Comparison of ENCODE assay signal across 10 cellular contexts in the genomic region with DNA sequence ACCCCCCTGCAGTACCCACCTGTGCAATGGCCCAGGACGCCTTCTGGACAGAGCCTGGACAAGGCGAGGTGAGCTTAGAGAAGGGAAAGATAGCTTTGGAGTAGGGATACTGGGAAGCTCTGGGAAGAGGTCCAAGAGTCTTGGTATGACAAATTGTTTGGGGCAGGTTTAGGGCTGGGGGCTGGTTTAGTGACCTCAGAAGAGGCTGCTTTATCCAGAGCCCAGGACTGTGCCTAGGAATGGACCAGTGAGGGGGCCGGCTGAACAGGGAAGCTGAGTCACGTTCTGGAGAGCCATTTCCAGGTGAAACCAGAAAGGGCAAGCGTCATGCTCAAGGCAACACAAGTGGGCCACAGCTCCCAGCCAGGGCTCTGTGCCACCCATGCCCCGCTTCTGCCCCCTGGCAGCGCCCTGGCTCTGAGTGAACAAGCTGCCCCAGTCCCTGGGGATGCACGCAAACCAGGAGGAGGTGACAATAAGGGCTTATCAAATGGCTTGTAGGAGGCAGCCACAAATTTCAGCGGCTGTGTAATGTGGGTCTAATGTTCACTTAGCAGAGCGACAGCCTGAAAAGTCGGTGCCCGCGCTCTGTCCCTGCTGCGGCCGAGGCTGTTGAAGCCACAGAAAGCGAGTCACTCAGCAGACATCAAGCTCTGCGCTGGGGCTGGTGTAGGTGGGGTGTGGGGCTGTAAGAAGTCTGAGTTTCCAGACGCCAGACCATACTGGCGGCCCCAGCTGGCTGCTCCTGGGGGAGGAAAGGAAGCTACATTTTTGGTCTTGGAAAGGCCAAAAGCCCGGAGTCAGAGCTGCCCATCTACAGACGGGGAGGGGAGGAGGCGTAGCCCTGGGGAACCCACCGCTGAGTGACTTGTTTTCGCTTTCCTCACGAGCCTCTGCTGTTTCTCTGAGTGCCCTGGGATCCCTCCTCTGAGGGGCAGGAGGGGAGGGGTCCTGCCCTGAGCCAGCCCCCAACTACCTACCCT. TPM values are rescaled to one million over a fixed set of nuclear protein-coding genes. Genes with fewer than 3 reads are reported as not detected.
DNase-seq lines count a peak whose midpoint lies in the region; ATAC-seq and TF ChIP-seq lines count a peak whose summit lies in the region.
"Had no signal": no experiment of that assay in that cellular context is flagged by ENCODE, and none has a peak within 500 bp of the region (broad histone marks: within the 10 kb centered on the region; RNA-seq: fewer than 3 reads in every experiment).

No MANE protein-coding gene starts in this region.

- H3K27ac ChIP-seq in HEK293 (ENCODE audit: extremely low read depth, low read depth, low read length) (no peak overlapping the region), coronary artery (peak overlapping the region in 1 of 2 donors; percentile 8)
- H3K27ac ChIP-seq: PC-9 had no signal

- POLR2A ChIA-PET in HEK293 (lab: Yijun Ruan, JAX): no interaction called here

- no peak overlapping the region for H3K4me3 Mint-ChIP-seq in stimulated activated naive B cell treated with anti-CD40 and anti-IgM and Interleukin-4, amounts not matched to agents 10 μg/mL and 1 μg/mL and 100 μg/mL, for 72 hours

- no peak overlapping the region for H3K27ac Mint-ChIP-seq in stimulated activated naive B cell treated with anti-CD40 and anti-IgM and Interleukin-4, amounts not matched to agents 10 μg/mL and 1 μg/mL and 100 μg/mL, for 72 hours

- H3K9me3 Mint-ChIP-seq in stimulated activated naive B cell treated with anti-CD40 and anti-IgM and Interleukin-4, amounts not matched to agents 10 μg/mL and 1 μg/mL and 100 μg/mL, for 72 hours: no peaks in the 10 kb centered on the region

- no peak for ATAC-seq in stimulated activated naive B cell treated with anti-CD40 and anti-IgM and Interleukin-4, amounts not matched to agents 10 μg/mL and 1 μg/mL and 100 μg/mL, for 72 hours (replicated peaks)
- ATAC-seq in GM19324 (IDR thresholded peaks at IDR 0.05; ENCODE audit: low FRiP score, unreplicated experiment): no peak

- TF ChIP-seq CTCF in HEK293 (tag by site-specific recombination; IDR thresholded peaks at IDR 0.05): no peak
- no peak for TF ChIP-seq CTCF in coronary artery (IDR thresholded peaks at IDR 0.05)

- no peaks in the 10 kb centered on the region for H3K36me3 Mint-ChIP-seq in stimulated activated naive B cell treated with anti-CD40 and anti-IgM and Interleukin-4, amounts not matched to agents 10 μg/mL and 1 μg/mL and 100 μg/mL, for 72 hours

- CTCF ChIA-PET in HEK293 (lab: Yijun Ruan, JAX): interaction anchor here (0.7 to 1.4 kb wide), 2 partner anchors 122 to 134 kb away, joined by 3 read pairs; no protein-coding TSS in a partner anchor

- no peaks in the 10 kb centered on the region for H3K9me3 ChIP-seq in HEK293 (ENCODE audit: control insufficient read depth, insufficient read depth, low read depth, low read length)

- H3K4me3 ChIP-seq in HEK293 (ENCODE audit: low read depth, low read length): no peak overlapping the region
- H3K4me3 ChIP-seq in coronary artery: peak overlapping the region; percentile 33
- H3K4me3 ChIP-seq: PC-9 had no signal

- H3K4me1 ChIP-seq in HEK293 (ENCODE audit: control insufficient read depth, insufficient read depth, low read length): no peaks in the 10 kb centered on the region

- no peaks in the 10 kb centered on the region for H3K4me1 Mint-ChIP-seq in stimulated activated naive B cell treated with anti-CD40 and anti-IgM and Interleukin-4, amounts not matched to agents 10 μg/mL and 1 μg/mL and 100 μg/mL, for 72 hours

- no peaks in the 10 kb centered on the region for H3K36me3 ChIP-seq in HEK293 (ENCODE audit: control insufficient read depth in 2 of 2, insufficient read depth in 1 of 2, low read length in 2 of 2)

- DNase-seq in A172 (ENCODE audit: low spot score) (peak; percentile 32), coronary artery (ENCODE audit: low spot score) (no peak), left kidney (ENCODE audit: low read depth, low spot score) (peak; percentile 60), SW 1271 (lab: John Stamatoyannopoulos, UW) (no peak), NCI-H226 (no peak)
- no peak for DNase-seq in stimulated activated naive B cell treated with anti-CD40 and anti-IgM and Interleukin-4, amounts not matched to agents 10 μg/mL and 1 μg/mL and 100 μg/mL, for 72 hours
- DNase-seq: Karpas-422, PC-9 had no signal

- peaks cover 41% of the 10 kb centered on the region in 2 donors for H3K27me3 Mint-ChIP-seq in stimulated activated naive B cell treated with anti-CD40 and anti-IgM and Interleukin-4, amounts not matched to agents 10 μg/mL and 1 μg/mL and 100 μg/mL, for 72 hours

TF ChIP-seq in HEK293, 187 proteins besides CTCF, POLR2A, EP300 and RAD21:
- TF ChIP-seq, protein P1, sequence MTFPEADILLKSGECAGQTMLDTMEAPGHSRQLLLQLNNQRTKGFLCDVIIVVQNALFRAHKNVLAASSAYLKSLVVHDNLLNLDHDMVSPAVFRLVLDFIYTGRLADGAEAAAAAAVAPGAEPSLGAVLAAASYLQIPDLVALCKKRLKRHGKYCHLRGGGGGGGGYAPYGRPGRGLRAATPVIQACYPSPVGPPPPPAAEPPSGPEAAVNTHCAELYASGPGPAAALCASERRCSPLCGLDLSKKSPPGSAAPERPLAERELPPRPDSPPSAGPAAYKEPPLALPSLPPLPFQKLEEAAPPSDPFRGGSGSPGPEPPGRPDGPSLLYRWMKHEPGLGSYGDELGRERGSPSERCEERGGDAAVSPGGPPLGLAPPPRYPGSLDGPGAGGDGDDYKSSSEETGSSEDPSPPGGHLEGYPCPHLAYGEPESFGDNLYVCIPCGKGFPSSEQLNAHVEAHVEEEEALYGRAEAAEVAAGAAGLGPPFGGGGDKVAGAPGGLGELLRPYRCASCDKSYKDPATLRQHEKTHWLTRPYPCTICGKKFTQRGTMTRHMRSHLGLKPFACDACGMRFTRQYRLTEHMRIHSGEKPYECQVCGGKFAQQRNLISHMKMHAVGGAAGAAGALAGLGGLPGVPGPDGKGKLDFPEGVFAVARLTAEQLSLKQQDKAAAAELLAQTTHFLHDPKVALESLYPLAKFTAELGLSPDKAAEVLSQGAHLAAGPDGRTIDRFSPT (tag by site-specific recombination; IDR thresholded peaks at IDR 0.05): 0 out of 2 replicates have a peak, but pooled peaks have one; percentile 22
- TF ChIP-seq, protein P2, sequence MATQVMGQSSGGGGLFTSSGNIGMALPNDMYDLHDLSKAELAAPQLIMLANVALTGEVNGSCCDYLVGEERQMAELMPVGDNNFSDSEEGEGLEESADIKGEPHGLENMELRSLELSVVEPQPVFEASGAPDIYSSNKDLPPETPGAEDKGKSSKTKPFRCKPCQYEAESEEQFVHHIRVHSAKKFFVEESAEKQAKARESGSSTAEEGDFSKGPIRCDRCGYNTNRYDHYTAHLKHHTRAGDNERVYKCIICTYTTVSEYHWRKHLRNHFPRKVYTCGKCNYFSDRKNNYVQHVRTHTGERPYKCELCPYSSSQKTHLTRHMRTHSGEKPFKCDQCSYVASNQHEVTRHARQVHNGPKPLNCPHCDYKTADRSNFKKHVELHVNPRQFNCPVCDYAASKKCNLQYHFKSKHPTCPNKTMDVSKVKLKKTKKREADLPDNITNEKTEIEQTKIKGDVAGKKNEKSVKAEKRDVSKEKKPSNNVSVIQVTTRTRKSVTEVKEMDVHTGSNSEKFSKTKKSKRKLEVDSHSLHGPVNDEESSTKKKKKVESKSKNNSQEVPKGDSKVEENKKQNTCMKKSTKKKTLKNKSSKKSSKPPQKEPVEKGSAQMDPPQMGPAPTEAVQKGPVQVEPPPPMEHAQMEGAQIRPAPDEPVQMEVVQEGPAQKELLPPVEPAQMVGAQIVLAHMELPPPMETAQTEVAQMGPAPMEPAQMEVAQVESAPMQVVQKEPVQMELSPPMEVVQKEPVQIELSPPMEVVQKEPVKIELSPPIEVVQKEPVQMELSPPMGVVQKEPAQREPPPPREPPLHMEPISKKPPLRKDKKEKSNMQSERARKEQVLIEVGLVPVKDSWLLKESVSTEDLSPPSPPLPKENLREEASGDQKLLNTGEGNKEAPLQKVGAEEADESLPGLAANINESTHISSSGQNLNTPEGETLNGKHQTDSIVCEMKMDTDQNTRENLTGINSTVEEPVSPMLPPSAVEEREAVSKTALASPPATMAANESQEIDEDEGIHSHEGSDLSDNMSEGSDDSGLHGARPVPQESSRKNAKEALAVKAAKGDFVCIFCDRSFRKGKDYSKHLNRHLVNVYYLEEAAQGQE (tag by site-specific recombination; IDR thresholded peaks at IDR 0.05): no peak

RNA-seq across cellular contexts. Expression of a gene that starts 18.3 kb away (rescaled TPM):
- total RNA-seq in A172 (2014; rRNA removed; shearing (Covaris generic)): 0.12 and 0.26 TPM in 2 replicates

Comparison
In these comparisons a context has a peak if more than half of its experiments do, and no peak if none do; other contexts are left out.
1. DNase-seq: peak in A172 (single experiment) and left kidney (single experiment); none in coronary artery (single experiment), stimulated activated naive B cell treated with anti-CD40 and anti-IgM and Interleukin-4, amounts not matched to agents 10 μg/mL and 1 μg/mL and 100 μg/mL, for 72 hours (single experiment), SW 1271 (0 of 2) and NCI-H226 (single experiment).